ENCODE assay signal across 1 cellular context in genomic region chr9:63816742-63817621, GRCh38.
TF ChIP-seq lines count a peak whose summit lies in the region.

No MANE protein-coding gene starts in this region.

TF ChIP-seq in HCT116, 20 proteins besides CTCF, POLR2A, EP300 and RAD21 (continued from another document):
- TF ChIP-seq EGR1 (IDR thresholded peaks at IDR 0.05; ENCODE audit: low read depth): no peak
- no peak for TF ChIP-seq ELF1 (IDR thresholded peaks at IDR 0.05; ENCODE audit: borderline replicate concordance, low read depth)
- TF ChIP-seq YY1 (IDR thresholded peaks at IDR 0.05; ENCODE audit: extremely low read depth, insufficient replicate concordance, low read depth, low read length): no peak
- TF ChIP-seq EZH2phosphoT487 (IDR thresholded peaks at IDR 0.05; ENCODE audit: borderline replicate concordance): no peak
